In the genomic region with DNA sequence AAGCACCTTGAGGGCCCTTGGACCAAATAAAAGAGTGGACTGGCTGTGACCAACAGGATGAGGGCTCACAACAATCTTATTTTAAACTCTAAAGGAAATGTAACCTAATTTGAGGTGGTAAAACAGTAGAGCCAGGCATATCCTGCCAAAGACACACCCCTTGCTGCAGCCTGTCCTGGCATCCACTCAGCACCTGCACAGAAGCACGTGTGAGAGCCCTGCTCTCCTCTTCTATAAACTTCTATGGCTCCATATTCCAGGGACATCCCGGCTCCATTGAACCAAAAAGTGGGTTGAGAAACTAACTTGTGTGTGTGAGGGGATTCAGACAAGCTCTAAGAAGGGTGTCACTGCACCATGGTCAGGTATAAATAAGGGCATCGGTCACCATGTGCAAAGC, we compare ENCODE assay signal across 27 cellular contexts.
"Had no signal": no experiment of that assay in that cellular context is flagged by ENCODE, and none has a peak within 500 bp of the region (broad histone marks: within the 10 kb centered on the region; RNA-seq: fewer than 3 reads in every experiment).

No MANE protein-coding gene starts in this region.

- DNase-seq: activated B cell treated with CpG ODN at 0.5 μM for 24 hours; activated CD4-positive, alpha-beta memory T cell treated with anti-CD3 and anti-CD28 coated beads for 36 hours; activated CD4-positive, alpha-beta T cell treated with anti-CD3 and anti-CD28 coated beads for 48 hours; activated CD8-positive, alpha-beta memory T cell treated with anti-CD3 and anti-CD28 coated beads, Interleukin-2, amount 10 ng/mL, durations not matched to agents 7 days and 5 days; activated CD8-positive, alpha-beta memory T cell treated with anti-CD3 and anti-CD28 coated beads, Interleukin-2, amount 50 U/mL, for 4 hours; activated CD8-positive, alpha-beta T cell treated with anti-CD3 and anti-CD28 coated beads, Interleukin-2, amount 10 ng/mL, durations not matched to agents 7 days and 5 days; activated effector memory CD4-positive, alpha-beta T cell treated with anti-CD3 and anti-CD28 coated beads, Interleukin-2, amount 50 U/mL, for 16 hours; activated naive CD4-positive, alpha-beta T cell treated with anti-CD3 and anti-CD28 coated beads for 36 hours; activated naive CD8-positive, alpha-beta T cell treated with anti-CD3 and anti-CD28 coated beads for 36 hours; activated naive CD8-positive, alpha-beta T cell treated with anti-CD3 and anti-CD28 coated beads, Interleukin-2, amount 50 U/mL, for 24 hours; activated T-cell treated with anti-CD3 and anti-CD28 coated beads, Interleukin-2, amount 50 U/mL, for 1 hour; activated T-cell treated with anti-CD3 and anti-CD28 coated beads, Interleukin-2, amount 50 U/mL, for 48 hours; adrenal gland; amygdala; cortex of kidney; dermis blood vessel endothelial cell; effector CD8-positive, alpha-beta T cell; foreskin fibroblast; T-helper 1 cell; T-helper 17 cell; T1000; WERI-Rb-1 had no signal

- H3K27me3 ChIP-seq: adrenal gland, ascending aorta, breast epithelium, cardiac muscle cell had no signal

- H3K9me3 ChIP-seq: adrenal gland, ascending aorta, breast epithelium had no signal

- H3K4me1 ChIP-seq: ascending aorta, breast epithelium had no signal

- H3K36me3 ChIP-seq: adrenal gland, ascending aorta, breast epithelium, cardiac muscle cell, WERI-Rb-1 had no signal

- H3K27ac ChIP-seq: adrenal gland, ascending aorta, breast epithelium, cardiac muscle cell, epithelial cell of prostate, WERI-Rb-1 had no signal

- H3K4me3 ChIP-seq: adrenal gland, ascending aorta, breast epithelium, cardiac muscle cell had no signal

- ATAC-seq: activated CD4-positive, CD25-positive, alpha-beta regulatory T cell treated with anti-CD3 and anti-CD28 coated beads, Interleukin-2, amount 50 U/mL, for 24 hours; activated CD8-positive, alpha-beta memory T cell treated with anti-CD3 and anti-CD28 coated beads, Interleukin-2, amount 10 ng/mL, durations not matched to agents 7 days and 5 days; activated CD8-positive, alpha-beta T cell treated with anti-CD3 and anti-CD28 coated beads, Interleukin-2, amount 10 ng/mL, durations not matched to agents 7 days and 5 days; activated naive CD8-positive, alpha-beta T cell treated with anti-CD3 and anti-CD28 coated beads, Interleukin-2, amount 50 U/mL, for 24 hours; T-helper 17 cell had no signal
